Comparison of ENCODE assay signal across 8 cellular contexts in genomic region chr17:35448214-35448898, GRCh38. TPM values are rescaled to one million over a fixed set of nuclear protein-coding genes. Genes with fewer than 3 reads are reported as not detected.
DNase-seq lines count a peak whose midpoint lies in the region; TF ChIP-seq lines count a peak whose summit lies in the region.

SLFN13 (minus strand) TSS chr17:35448766; CDS start chr17:35445680, 3,086 bp downstream.

- 0 out of 2 replicates have a peak, but pooled peaks cover 3% of the 10 kb centered on the region for H3K4me1 ChIP-seq in MM.1S (ENCODE audit: low read length)
- H3K4me1 ChIP-seq in mammary epithelial cell (ENCODE audit: insufficient read depth, low read length): no peaks in the 10 kb centered on the region

- H3K9ac ChIP-seq in MM.1S (ENCODE audit: low read length) (peak within 1 kb of the TSS; percentile 97), mammary epithelial cell (ENCODE audit: insufficient read depth, low read length) (peak within 1 kb of the TSS; percentile 48)

- TF ChIP-seq CTCF in MM.1S (IDR thresholded peaks at IDR 0.05; ENCODE audit: low read length) (no peak), VCaP (conservative IDR thresholded peaks at IDR 0.05) (no peak; the same call in 1 of the 2 replicates), mammary epithelial cell (conservative IDR thresholded peaks at IDR 0.05 in 1 of 2, IDR thresholded peaks at IDR 0.05 in 1 of 2; ENCODE audit: extremely low read depth in 1 of 2, insufficient read depth in 1 of 2, low read depth in 1 of 2, low read length in 2 of 2) (no peak)

- H3F3A ChIP-seq in MM.1S (ENCODE audit: insufficient read depth, low read length): peaks cover 9% of the 10 kb centered on the region

- no peaks in the 10 kb centered on the region for H3K27me3 ChIP-seq in MM.1S (replicated peaks; ENCODE audit: insufficient read depth, low read length)
- H3K27me3 ChIP-seq in mammary epithelial cell (ENCODE audit: insufficient read depth, low read length): peaks cover 3% of the 10 kb centered on the region

- H3K79me2 ChIP-seq in MM.1S (ENCODE audit: low read length): peaks cover 28% of the 10 kb centered on the region
- H3K79me2 ChIP-seq in mammary epithelial cell (ENCODE audit: insufficient read depth, low read length): no peaks in the 10 kb centered on the region

- dilution Hi-C loops in mammary epithelial cell (cut with HindIII; ENCODE audit: low sequenced_read_pairs): no loop called here

- H3K9me3 ChIP-seq in MM.1S (replicated peaks; ENCODE audit: insufficient read depth, low read length): no peaks in the 10 kb centered on the region
- no peaks in the 10 kb centered on the region for H3K9me3 ChIP-seq in mammary epithelial cell (replicated peaks; ENCODE audit: insufficient read depth, low read length)

- DNase-seq in EH (ENCODE audit: low read depth) (peak; percentile 40), H4 (ENCODE audit: low spot score) (peak; percentile 49), MM.1S (peak; percentile 93), mammary epithelial cell (peak; percentile 71), left kidney (ENCODE audit: low read depth, low spot score) (peak; percentile 95), NCI-H524 treated with DMSO at 0.1 percent for 48 hours (lab: John Stamatoyannopoulos, UW) (no peak)
- peak; percentile 88 for DNase-seq in stimulated activated CD4-positive, alpha-beta T cell treated with anti-CD3 and anti-CD28 coated beads, Interleukin-4, amount 100 ng/mL, for 1 hour

- no peaks in the 10 kb centered on the region for H3K9me2 ChIP-seq in MM.1S (replicated peaks; ENCODE audit: insufficient read depth, low read length)

- peak within 1 kb of the TSS; percentile 93 for H3K4me2 ChIP-seq in MM.1S (ENCODE audit: low read depth, low read length)
- peak within 1 kb of the TSS; percentile 91 for H3K4me2 ChIP-seq in mammary epithelial cell (ENCODE audit: insufficient read depth, low read depth, low read length)

- H3K4me3 ChIP-seq in MM.1S (ENCODE audit: low read length) (peak within 1 kb of the TSS; percentile 93), mammary epithelial cell (replicated peaks in 1 of 3; ENCODE audit: insufficient read depth in 1 of 3, low read depth in 2 of 3, low read length in 3 of 3) (peak within 1 kb of the TSS; percentile 44 to 67 (median 60))

- CTCF ChIA-PET in mammary epithelial cell (lab: Charles Lee; ENCODE audit: low non-redundant PET): no interaction called here

- no peaks in the 10 kb centered on the region for H4K20me1 ChIP-seq in MM.1S (ENCODE audit: insufficient read depth, low read length)
- H4K20me1 ChIP-seq in mammary epithelial cell (ENCODE audit: insufficient read depth, low read length): no peaks in the 10 kb centered on the region

- WGBS in mammary epithelial cell (ENCODE audit: low coverage, missing lambda C conversion rate): 2% methylated on average over 21 of the region's 44 CpGs

- intact Hi-C loops in mammary epithelial cell (cut with micrococcal nuclease): no loop called here

- BruUV-seq in mammary epithelial cell (replicated peaks; lab: Mats Ljungman, UMichigan): no TSS peak

- H3K27ac ChIP-seq in MM.1S (ENCODE audit: low read length): peak within 1 kb of the TSS; percentile 96
- peak within 1 kb of the TSS; percentile 54 for H3K27ac ChIP-seq in VCaP
- peak within 1 kb of the TSS; percentile 29 for H3K27ac ChIP-seq in mammary epithelial cell (ENCODE audit: insufficient read depth, low read depth, low read length)

- H2AFZ ChIP-seq in MM.1S (ENCODE audit: low read length) (peak within 1 kb of the TSS; percentile 96), mammary epithelial cell (ENCODE audit: low read depth, low read length) (peak within 1 kb of the TSS; percentile 97)

- in situ Hi-C loops in mammary epithelial cell (cut with MboI; ENCODE audit: low sequenced_read_pairs in 2 of 2): no loop called here

- no peaks in the 10 kb centered on the region for H3K36me3 ChIP-seq in MM.1S (replicated peaks; ENCODE audit: insufficient read depth, low read length)
- no peaks in the 10 kb centered on the region for H3K36me3 ChIP-seq in mammary epithelial cell (ENCODE audit: insufficient read depth, low read length)

RNA-seq across cellular contexts. Expression of gene SLFN13, which starts in this region (rescaled TPM):
- 0.25 and 0.85 TPM in 2 replicates for total RNA-seq in H4 (2014; rRNA removed; shearing (Covaris generic))
- total RNA-seq in mammary epithelial cell: 10 to 100 TPM in 1 of 2 donors, 1 to 10 TPM in 1; 8.6 to 10.3 TPM
- 7.3 TPM for polyA plus RNA-seq in mammary epithelial cell
- polyA minus RNA-seq in mammary epithelial cell: 27.1 TPM

Comparison
In these comparisons a context has a peak if more than half of its experiments do, and no peak if none do; other contexts are left out.
1. Peak in DNase-seq in H4; RNA of the gene not detected or under 1 TPM.
2. H3K27ac ChIP-seq: peak in every context shown above with its lines; median percentile 96 in MM.1S; 54 in VCaP; 29 in mammary epithelial cell.